ENCODE assay signal across 17 cellular contexts in the genomic region with DNA sequence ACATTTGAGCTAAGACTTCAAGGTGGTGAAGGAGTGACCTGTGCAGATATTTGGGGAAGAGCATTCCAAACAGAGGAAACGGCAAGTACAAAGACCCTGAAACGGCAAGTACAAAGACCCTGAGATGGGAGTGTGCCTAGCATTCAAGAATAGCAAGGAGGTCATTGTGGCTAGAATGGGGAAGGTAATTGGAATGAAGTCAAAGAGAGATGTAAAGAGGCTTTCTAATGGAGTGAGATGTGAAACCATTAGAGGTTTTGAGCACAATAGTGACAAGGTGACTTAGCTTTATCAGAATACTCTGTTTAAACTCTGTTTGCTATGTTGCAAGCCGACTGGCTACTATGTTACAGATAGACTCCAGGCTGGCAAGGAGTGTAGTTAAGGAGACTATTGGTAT. TPM values are rescaled to one million over a fixed set of nuclear protein-coding genes. Genes with fewer than 3 reads are reported as not detected.
A peak's percentile ranks its signal among the peaks of the same experiment; 100 is the strongest.
DNase-seq lines count a peak whose midpoint lies in the region; ATAC-seq and TF ChIP-seq lines count a peak whose summit lies in the region.
"Had no signal": no experiment of that assay in that cellular context is flagged by ENCODE, and none has a peak within 500 bp of the region (broad histone marks: within the 10 kb centered on the region; RNA-seq: fewer than 3 reads in every experiment).

No MANE protein-coding gene starts in this region.

- intact Hi-C loops in activated CD4-positive, alpha-beta T cell treated with anti-CD3 and anti-CD28 coated beads for 36 hours (cut with DNase I, micrococcal nuclease), result loop anchor here in 1 of 2 experiments (10.0 kb wide), 1 partner anchor 1330 kb away; the partner anchor contains the start of gene RPL5
- intact Hi-C loops in spleen (cut with DNase I; ENCODE audit: low total_unique reads) (loop anchor here (10.0 kb wide), 1 partner anchor 220 kb away; no protein-coding TSS in a partner anchor), esophagus muscularis mucosa (cut with DNase I) (loop anchor here (10.0 kb wide), 1 partner anchor 790 kb away; the partner anchor contains the start of genes GLMN and RPAP2)

- TF ChIP-seq POLR2A in NB4 (IDR thresholded peaks at IDR 0.05; ENCODE audit: extremely low read depth, insufficient read length) (no peak), spleen (IDR thresholded peaks at IDR 0.05) (no peak), esophagus muscularis mucosa (IDR thresholded peaks at IDR 0.05; ENCODE audit: low read depth) (no peak)

- H3K27ac ChIP-seq in spleen (peak overlapping the region in 7 of 8 donors; percentile 18 to 61 (median 49)), esophagus muscularis mucosa (replicated peaks in 1 of 4) (no peak overlapping the region)
- H3K27ac ChIP-seq: A549 had no signal

- H3K9me3 ChIP-seq in spleen (no peaks in the 10 kb centered on the region), esophagus muscularis mucosa (no peaks in the 10 kb centered on the region)
- H3K9me3 ChIP-seq: A549 had no signal

- peaks cover 0 to 20% (median 3%) of the 10 kb centered on the region in 6 donors for H3K36me3 ChIP-seq in spleen
- H3K36me3 ChIP-seq in esophagus muscularis mucosa, result no peaks in the 10 kb centered on the region

- H3K27me3 Mint-ChIP-seq in activated CD4-positive, alpha-beta T cell treated with anti-CD3 and anti-CD28 coated beads, Interleukin-2, amount 10 ng/mL, durations not matched to agents 7 days and 5 days, result no peaks in the 10 kb centered on the region
- no peaks in the 10 kb centered on the region for H3K27me3 Mint-ChIP-seq in activated CD4-positive, alpha-beta T cell treated with anti-CD3 and anti-CD28 coated beads for 36 hours
- peaks cover 5% of the 10 kb centered on the region for H3K27me3 Mint-ChIP-seq in brain

- H3K4me3 ChIP-seq in NB4 (ENCODE audit: low read depth, low read length) (peak overlapping the region; percentile 2), spleen (no peak overlapping the region), esophagus muscularis mucosa (no peak overlapping the region)
- H3K4me3 ChIP-seq: A549 had no signal

- no peak overlapping the region for H3K4me3 Mint-ChIP-seq in activated CD4-positive, alpha-beta T cell treated with anti-CD3 and anti-CD28 coated beads, Interleukin-2, amount 10 ng/mL, durations not matched to agents 7 days and 5 days
- H3K4me3 Mint-ChIP-seq in activated CD4-positive, alpha-beta T cell treated with anti-CD3 and anti-CD28 coated beads for 36 hours, result no peak overlapping the region
- H3K4me3 Mint-ChIP-seq in brain, result peak overlapping the region in 4 of 5 experiments; percentile 1 to 55 (median 18)

- TF ChIP-seq CTCF in NB4 (IDR thresholded peaks at IDR 0.05; ENCODE audit: low read depth, low read length) (no peak), brain (conservative IDR thresholded peaks at IDR 0.05) (no peak), spleen (IDR thresholded peaks at IDR 0.05 in 8 of 11, conservative IDR thresholded peaks at IDR 0.05 in 3 of 11) (no peak), esophagus muscularis mucosa (IDR thresholded peaks at IDR 0.05) (no peak)

- peaks cover 34% of the 10 kb centered on the region for H3K36me3 Mint-ChIP-seq in activated CD4-positive, alpha-beta T cell treated with anti-CD3 and anti-CD28 coated beads, Interleukin-2, amount 10 ng/mL, durations not matched to agents 7 days and 5 days (ENCODE audit: low read depth)
- peaks cover 44% of the 10 kb centered on the region for H3K36me3 Mint-ChIP-seq in activated CD4-positive, alpha-beta T cell treated with anti-CD3 and anti-CD28 coated beads for 36 hours (ENCODE audit: low read depth)
- peaks cover 15% of the 10 kb centered on the region for H3K36me3 Mint-ChIP-seq in brain

- peaks cover 46% of the 10 kb centered on the region for H3K4me1 Mint-ChIP-seq in activated CD4-positive, alpha-beta T cell treated with anti-CD3 and anti-CD28 coated beads, Interleukin-2, amount 10 ng/mL, durations not matched to agents 7 days and 5 days
- H3K4me1 Mint-ChIP-seq in activated CD4-positive, alpha-beta T cell treated with anti-CD3 and anti-CD28 coated beads for 36 hours, result peaks cover 30% of the 10 kb centered on the region
- peaks cover 41% of the 10 kb centered on the region for H3K4me1 Mint-ChIP-seq in brain

- H3K9me3 Mint-ChIP-seq in activated CD4-positive, alpha-beta T cell treated with anti-CD3 and anti-CD28 coated beads, Interleukin-2, amount 10 ng/mL, durations not matched to agents 7 days and 5 days, result no peaks in the 10 kb centered on the region
- no peaks in the 10 kb centered on the region for H3K9me3 Mint-ChIP-seq in activated CD4-positive, alpha-beta T cell treated with anti-CD3 and anti-CD28 coated beads for 36 hours (ENCODE audit: low read depth)
- H3K9me3 Mint-ChIP-seq in brain, result no peaks in the 10 kb centered on the region

- CTCF ChIA-PET in activated CD4-positive, alpha-beta T cell treated with anti-CD3 and anti-CD28 coated beads, Interleukin-2, amount 10 ng/mL, durations not matched to agents 7 days and 5 days (lab: Charles Lee), result interaction anchor here (1.1 to 2.7 kb wide), 4 partner anchors 9 to 430 kb away, joined by 3 to 7 read pairs (median 4); no protein-coding TSS in a partner anchor
- CTCF ChIA-PET in activated CD4-positive, alpha-beta T cell treated with anti-CD3 and anti-CD28 coated beads for 36 hours (lab: Charles Lee), result interaction anchor here (1.2 kb wide), 1 partner anchor 223 kb away, joined by 3 read pairs; no protein-coding TSS in a partner anchor

- POLR2A ChIA-PET in activated CD4-positive, alpha-beta T cell treated with anti-CD3 and anti-CD28 coated beads, Interleukin-2, amount 10 ng/mL, durations not matched to agents 7 days and 5 days (lab: Charles Lee), result no interaction called here
- POLR2A ChIA-PET in activated CD4-positive, alpha-beta T cell treated with anti-CD3 and anti-CD28 coated beads for 36 hours (lab: Charles Lee), result interaction anchor here (0.7 kb wide), 1 partner anchor 157 kb away, joined by 3 read pairs; no protein-coding TSS in a partner anchor

- no peak for ATAC-seq in activated CD4-positive, alpha-beta T cell treated with anti-CD3 and anti-CD28 coated beads for 36 hours
- ATAC-seq: A549 had no signal

- peak overlapping the region; percentile 1 for H3K27ac Mint-ChIP-seq in activated CD4-positive, alpha-beta T cell treated with anti-CD3 and anti-CD28 coated beads, Interleukin-2, amount 10 ng/mL, durations not matched to agents 7 days and 5 days
- no peak overlapping the region for H3K27ac Mint-ChIP-seq in activated CD4-positive, alpha-beta T cell treated with anti-CD3 and anti-CD28 coated beads for 36 hours
- H3K27ac Mint-ChIP-seq in brain, result peak overlapping the region in 1 of 5 experiments; percentile 48

- WGBS in spleen, 5 donors, result 51 to 75% (median 57%) methylated on average over 3 of the region's 3 CpGs
- WGBS in esophagus muscularis mucosa, result 83% methylated on average over 3 of the region's 3 CpGs

- no peak for TF ChIP-seq EP300 in esophagus muscularis mucosa (IDR thresholded peaks at IDR 0.05)

- no peak for DNase-seq in activated CD4-positive, alpha-beta T cell treated with anti-CD3 and anti-CD28 coated beads, Interleukin-2, amount 10 ng/mL, durations not matched to agents 7 days and 5 days
- DNase-seq in activated CD4-positive, alpha-beta T cell treated with anti-CD3 and anti-CD28 coated beads for 36 hours, result no peak
- no peak for DNase-seq in NB4 (ENCODE audit: low read depth)
- no peak for DNase-seq in spleen
- no peak for DNase-seq in cortex of kidney (lab: John Stamatoyannopoulos, UW)
- DNase-seq in esophagus muscularis mucosa (ENCODE audit: extremely low spot score), result no peak
- DNase-seq in stimulated activated CD4-positive, alpha-beta T cell treated with anti-CD3 and anti-CD28 coated beads, Interleukin-2, amount 100 ng/mL, for 48 hours, result no peak
- DNase-seq: GDM1, H7, IMR-90, NCI-H1092, NCI-H2171, NCI-H446 treated with DMSO at 0.1 percent for 48 hours, NCI-H82, SIG-M5 had no signal

- H3K4me1 ChIP-seq in spleen, result peaks cover 0 to 74% (median 38%) of the 10 kb centered on the region in 6 donors
- H3K4me1 ChIP-seq in esophagus muscularis mucosa, result peaks cover 13 to 15% (median 14%) of the 10 kb centered on the region in 4 donors

- H3K27me3 ChIP-seq in spleen (replicated peaks in 1 of 7) (no peaks in the 10 kb centered on the region), esophagus muscularis mucosa (no peaks in the 10 kb centered on the region)

RNA-seq across cellular contexts. Expression of gene CDC7, which starts 4.4 kb away (rescaled TPM):
- 10 to 100 TPM; 31.4 to 34.7 TPM for total RNA-seq in activated CD4-positive, alpha-beta T cell treated with anti-CD3 and anti-CD28 coated beads, Interleukin-2, amount 10 ng/mL, durations not matched to agents 7 days and 5 days
- total RNA-seq in activated CD4-positive, alpha-beta T cell treated with anti-CD3 and anti-CD28 coated beads for 36 hours, result 10 to 100 TPM; 31.1 to 32.0 TPM
- polyA plus RNA-seq in brain (ENCODE audit: insufficient read depth, low read depth, low replicate concordance), result 6.3 TPM
- total RNA-seq in spleen, result 10 to 100 TPM in 6 of 7 donors, 1 to 10 TPM in 1; 8.0 to 25.3 (median 12.5) TPM
- 1 to 10 TPM; 3.8 to 6.4 (median 3.8) TPM for polyA plus RNA-seq in spleen
- 1 to 10 TPM in 3 of 4 donors, under 1 TPM in 1; 0.71 to 2.8 (median 1.1) TPM for total RNA-seq in esophagus muscularis mucosa

Comparison
In these comparisons a context has a peak if more than half of its experiments do, and no peak if none do; other contexts are left out.
1. H3K4me3 Mint-ChIP-seq: peak in brain (4 of 5); none in activated CD4-positive, alpha-beta T cell treated with anti-CD3 and anti-CD28 coated beads, Interleukin-2, amount 10 ng/mL, durations not matched to agents 7 days and 5 days (single experiment) and activated CD4-positive, alpha-beta T cell treated with anti-CD3 and anti-CD28 coated beads for 36 hours (single experiment).
2. H3K27ac ChIP-seq: peak in spleen (7 of 8); none in esophagus muscularis mucosa (0 of 4).